23 cellular contexts compared by ENCODE assay signal in genomic region chr1:23159963-23160877, GRCh38. TPM values are rescaled to one million over a fixed set of nuclear protein-coding genes. Genes with fewer than 3 reads are reported as not detected.
"Had no signal": no experiment of that assay in that cellular context is flagged by ENCODE, and none has a peak within 500 bp of the region (broad histone marks: within the 10 kb centered on the region; RNA-seq: fewer than 3 reads in every experiment).

No MANE protein-coding gene starts in this region.

- H3K4me3 ChIP-seq: body of pancreas, right atrium auricular region, tibial artery had no signal

- H3K36me3 ChIP-seq: right atrium auricular region, tibial artery had no signal

- H3K27me3 ChIP-seq: body of pancreas, right atrium auricular region, tibial artery had no signal

- H3K9me3 ChIP-seq: body of pancreas, right atrium auricular region, tibial artery had no signal

- DNase-seq: activated CD4-positive, alpha-beta T cell treated with anti-CD3 and anti-CD28 coated beads for 48 hours; activated CD4-positive, CD25-positive, alpha-beta regulatory T cell; activated CD8-positive, alpha-beta T cell treated with anti-CD3 and anti-CD28 coated beads for 36 hours; activated naive CD4-positive, alpha-beta T cell treated with Interleukin-2 at 50 U/mL for 16 hours; activated naive CD8-positive, alpha-beta T cell treated with anti-CD3 and anti-CD28 coated beads, Interleukin-2, amount 10 ng/mL, durations not matched to agents 7 days and 5 days; activated T-cell treated with anti-CD3 and anti-CD28 coated beads, Interleukin-2, amount 50 U/mL, for 1 hour; body of pancreas; caudate nucleus; foreskin fibroblast; hippocampal formation; left cardiac atrium; midbrain; nephron progenitor cell; occipital lobe; stimulated activated naive CD8-positive, alpha-beta T cell treated with anti-CD3 and anti-CD28 coated beads, Interleukin-15, Interleukin-2, amounts not matched to agents 100 U/mL and 50 U/mL, for 24 hours; substantia nigra; tibial artery had no signal

- H3K4me1 ChIP-seq: body of pancreas had no signal

- ATAC-seq: activated CD8-positive, alpha-beta T cell treated with anti-CD3 and anti-CD28 coated beads for 36 hours; activated T-helper 17 cell treated with anti-CD3 and anti-CD28 coated beads, Interleukin-2, amount 50 U/mL, for 72 hours; body of pancreas; left cardiac atrium; stimulated activated naive CD8-positive, alpha-beta T cell treated with anti-CD3 and anti-CD28 coated beads, Interleukin-15, Interleukin-2, amounts not matched to agents 100 U/mL and 50 U/mL, for 24 hours had no signal

- FAIRE-seq: islet of Langerhans, TTC549, urothelium cell line had no signal

- H3K27ac ChIP-seq: body of pancreas, right atrium auricular region, tibial artery had no signal

RNA-seq across cellular contexts. Expression of gene HTR1D, which starts 57.1 kb away (rescaled TPM):
- total RNA-seq: activated CD8-positive, alpha-beta T cell treated with anti-CD3 and anti-CD28 coated beads for 36 hours; activated naive CD8-positive, alpha-beta T cell treated with anti-CD3 and anti-CD28 coated beads, Interleukin-2, amount 10 ng/mL, durations not matched to agents 7 days and 5 days; activated T-helper 17 cell treated with anti-CD3 and anti-CD28 coated beads, Interleukin-2, amount 50 U/mL, for 72 hours; body of pancreas; left cardiac atrium; occipital lobe; right atrium auricular region; skeletal muscle tissue had no signal
